ENCODE assay signal across 8 cellular contexts in genomic region chr17:48547839-48548686, GRCh38. TPM values are rescaled to one million over a fixed set of nuclear protein-coding genes. Genes with fewer than 3 reads are reported as not detected.
DNase-seq lines count a peak whose midpoint lies in the region; ATAC-seq and TF ChIP-seq lines count a peak whose summit lies in the region.

No MANE protein-coding gene starts in this region.

- in situ Hi-C loops in brain microvascular endothelial cell (cut with HindIII; ENCODE audit: low pct_ligation_motif_present, low sequenced_read_pairs) = no loop called here

- peak overlapping the region in 2 of 7 donors; percentile 24 to 58 for H3K27ac Mint-ChIP-seq in CD14-positive monocyte
- peak overlapping the region in 2 of 6 donors; percentile 44 to 71 for H3K27ac Mint-ChIP-seq in naive B cell

- H3K4me1 Mint-ChIP-seq in CD14-positive monocyte (peaks cover 41% of the 10 kb centered on the region), naive B cell (peaks cover 13 to 38% (median 21%) of the 10 kb centered on the region in 3 donors)

- H3K9me3 Mint-ChIP-seq in CD14-positive monocyte (peaks cover 0 to 9% (median 7%) of the 10 kb centered on the region in 7 donors), naive B cell (no peaks in the 10 kb centered on the region)

- H3K4me3 Mint-ChIP-seq in CD14-positive monocyte (peak overlapping the region; percentile 73 to 84), naive B cell (peak overlapping the region; percentile 11 to 87 (median 55))

- no peak for ATAC-seq in naive B cell (ENCODE audit: low read depth in 2 of 2)
- no peak for ATAC-seq in GM21423 (IDR thresholded peaks at IDR 0.05; ENCODE audit: unreplicated experiment)

- H3K36me3 ChIP-seq in brain microvascular endothelial cell (replicated peaks) = no peaks in the 10 kb centered on the region

- DNase-seq in CD14-positive monocyte (ENCODE audit: low spot score) (no peak), OCI-M1 (lab: John Stamatoyannopoulos, UW) (peak; percentile 94), brain microvascular endothelial cell (no peak), naive B cell (no peak), RWPE1 (ENCODE audit: low spot score) (no peak), HT-29 (ENCODE audit: low spot score) (no peak), globus pallidus (ENCODE audit: low spot score) (no peak)

- H3K27ac ChIP-seq in brain microvascular endothelial cell (no peak overlapping the region), RWPE1 (no peak overlapping the region)

- H3K27me3 ChIP-seq in brain microvascular endothelial cell (replicated peaks) = peaks cover 85% of the 10 kb centered on the region

- TF ChIP-seq CTCF in CD14-positive monocyte (IDR thresholded peaks at IDR 0.05) (no peak), brain microvascular endothelial cell (IDR thresholded peaks at IDR 0.05; ENCODE audit: low read depth, low read length, missing control alignments) (no peak), RWPE1 (conservative IDR thresholded peaks at IDR 0.05; ENCODE audit: low read depth) (no peak)

- CTCF ChIA-PET in RWPE1 (lab: Yijun Ruan, JAX) = no interaction called here

- H3K36me3 Mint-ChIP-seq in CD14-positive monocyte (peaks cover 0 to 5% of the 10 kb centered on the region in 2 donors), naive B cell (peaks cover 0 to 7% of the 10 kb centered on the region in 2 donors)

- H3K27me3 Mint-ChIP-seq in CD14-positive monocyte (ENCODE audit: low read depth in 3 of 3) (peaks cover 58 to 60% (median 58%) of the 10 kb centered on the region in 3 donors), naive B cell (peaks cover 48 to 66% (median 54%) of the 10 kb centered on the region in 3 donors)

- peak overlapping the region; percentile 9 for H3K4me3 ChIP-seq in brain microvascular endothelial cell (ENCODE audit: low read depth, low read length)

- POLR2A ChIA-PET in RWPE1 (lab: Yijun Ruan, JAX; ENCODE audit: low non-redundant PET) = no interaction called here

- intact Hi-C loops in CD14-positive monocyte (cut with micrococcal nuclease) = no loop called here

RNA-seq across cellular contexts. Expression of gene HOXB2, which starts 3.2 kb away (rescaled TPM):
- polyA plus RNA-seq in CD14-positive monocyte = 1 to 10 TPM; 1.6 to 3.8 TPM
- polyA plus RNA-seq in naive B cell (ENCODE audit: low read depth in 6 of 6) = 1 to 10 TPM; 2.3 to 9.3 (median 5.5) TPM
- total RNA-seq in HT-29 (2014; rRNA removed; shearing (Covaris generic)) = 2.3 and 7.0 TPM in 2 replicates

RNA-seq across cellular contexts. Expression of gene HOXB1, which starts 17.3 kb away (rescaled TPM):
- not detected for polyA plus RNA-seq in CD14-positive monocyte
- polyA plus RNA-seq in naive B cell (ENCODE audit: low read depth in 6 of 6) = not detected
- total RNA-seq in HT-29 (2014; rRNA removed; shearing (Covaris generic)) = 0.08 TPM in 1 of 2 replicates, not detected in the other

RNA-seq across cellular contexts. Expression of gene HOXB4, which starts 30.1 kb away (rescaled TPM):
- polyA plus RNA-seq in CD14-positive monocyte (not detected), naive B cell (ENCODE audit: low read depth in 6 of 6) (under 1 TPM in 2 of 6 donors, not detected in 4; 0.07 to 0.25 TPM)
- total RNA-seq in HT-29 (2014; rRNA removed; shearing (Covaris generic)) = 14.5 and 15.5 TPM in 2 replicates

RNA-seq across cellular contexts. Expression of gene HOXB3, which starts 42.0 kb away (rescaled TPM):
- polyA plus RNA-seq in CD14-positive monocyte = not detected
- under 1 TPM in 1 of 6 donors, not detected in 5; 0.05 TPM for polyA plus RNA-seq in naive B cell (ENCODE audit: low read depth in 6 of 6)
- 99.5 and 126 TPM in 2 replicates for total RNA-seq in HT-29 (2014; rRNA removed; shearing (Covaris generic))

RNA-seq across cellular contexts. Expression of gene HOXB5, which starts 45.5 kb away (rescaled TPM):
- not detected for polyA plus RNA-seq in CD14-positive monocyte
- polyA plus RNA-seq in naive B cell (ENCODE audit: low read depth in 6 of 6) = not detected
- 7.5 and 8.2 TPM in 2 replicates for total RNA-seq in HT-29 (2014; rRNA removed; shearing (Covaris generic))
